Comparison of ENCODE assay signal across 8 cellular contexts in the genomic region with DNA sequence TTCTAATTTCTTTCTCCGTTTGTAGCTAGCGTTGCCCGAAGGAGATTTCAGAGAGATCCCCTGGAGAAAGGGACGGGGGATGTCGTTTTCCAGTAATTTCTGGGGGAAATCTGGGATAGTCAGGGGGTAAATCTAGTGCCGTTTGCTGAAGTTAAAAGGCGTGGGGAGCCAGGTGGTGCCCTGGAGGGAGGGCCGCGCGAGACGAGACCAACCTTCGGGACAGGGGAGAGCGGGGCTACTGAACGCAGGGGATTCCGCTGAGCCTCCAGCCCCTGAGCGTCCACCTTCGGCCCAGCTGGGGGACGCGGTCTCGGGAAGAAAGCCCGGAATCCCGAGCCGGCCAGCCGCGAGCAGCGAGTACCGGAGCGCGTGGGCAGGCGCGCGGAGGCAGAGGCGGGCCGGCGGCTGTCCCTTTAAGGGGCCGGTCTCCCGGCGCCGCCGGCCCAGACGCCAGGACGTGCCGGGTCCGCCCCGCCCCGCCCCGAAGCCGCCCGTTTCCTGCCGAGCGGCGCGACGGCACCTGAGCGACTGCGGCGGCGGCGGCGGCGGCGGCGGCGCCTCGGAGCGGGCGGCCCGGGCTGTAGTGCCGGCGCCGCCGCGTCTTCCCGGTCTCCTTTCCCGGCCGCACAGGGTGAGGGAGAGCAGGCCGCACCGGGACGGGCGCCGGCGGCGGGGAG. TPM values are rescaled to one million over a fixed set of nuclear protein-coding genes. Genes with fewer than 3 reads are reported as not detected.
A peak's percentile ranks its signal among the peaks of the same experiment; 100 is the strongest.
DNase-seq lines count a peak whose midpoint lies in the region; ATAC-seq and TF ChIP-seq lines count a peak whose summit lies in the region.

A gene with protein sequence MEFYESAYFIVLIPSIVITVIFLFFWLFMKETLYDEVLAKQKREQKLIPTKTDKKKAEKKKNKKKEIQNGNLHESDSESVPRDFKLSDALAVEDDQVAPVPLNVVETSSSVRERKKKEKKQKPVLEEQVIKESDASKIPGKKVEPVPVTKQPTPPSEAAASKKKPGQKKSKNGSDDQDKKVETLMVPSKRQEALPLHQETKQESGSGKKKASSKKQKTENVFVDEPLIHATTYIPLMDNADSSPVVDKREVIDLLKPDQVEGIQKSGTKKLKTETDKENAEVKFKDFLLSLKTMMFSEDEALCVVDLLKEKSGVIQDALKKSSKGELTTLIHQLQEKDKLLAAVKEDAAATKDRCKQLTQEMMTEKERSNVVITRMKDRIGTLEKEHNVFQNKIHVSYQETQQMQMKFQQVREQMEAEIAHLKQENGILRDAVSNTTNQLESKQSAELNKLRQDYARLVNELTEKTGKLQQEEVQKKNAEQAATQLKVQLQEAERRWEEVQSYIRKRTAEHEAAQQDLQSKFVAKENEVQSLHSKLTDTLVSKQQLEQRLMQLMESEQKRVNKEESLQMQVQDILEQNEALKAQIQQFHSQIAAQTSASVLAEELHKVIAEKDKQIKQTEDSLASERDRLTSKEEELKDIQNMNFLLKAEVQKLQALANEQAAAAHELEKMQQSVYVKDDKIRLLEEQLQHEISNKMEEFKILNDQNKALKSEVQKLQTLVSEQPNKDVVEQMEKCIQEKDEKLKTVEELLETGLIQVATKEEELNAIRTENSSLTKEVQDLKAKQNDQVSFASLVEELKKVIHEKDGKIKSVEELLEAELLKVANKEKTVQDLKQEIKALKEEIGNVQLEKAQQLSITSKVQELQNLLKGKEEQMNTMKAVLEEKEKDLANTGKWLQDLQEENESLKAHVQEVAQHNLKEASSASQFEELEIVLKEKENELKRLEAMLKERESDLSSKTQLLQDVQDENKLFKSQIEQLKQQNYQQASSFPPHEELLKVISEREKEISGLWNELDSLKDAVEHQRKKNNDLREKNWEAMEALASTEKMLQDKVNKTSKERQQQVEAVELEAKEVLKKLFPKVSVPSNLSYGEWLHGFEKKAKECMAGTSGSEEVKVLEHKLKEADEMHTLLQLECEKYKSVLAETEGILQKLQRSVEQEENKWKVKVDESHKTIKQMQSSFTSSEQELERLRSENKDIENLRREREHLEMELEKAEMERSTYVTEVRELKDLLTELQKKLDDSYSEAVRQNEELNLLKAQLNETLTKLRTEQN (N-terminal part only) (plus strand): TSS at position 484 of the 677 bp plus-strand sequence. CDS start 31,842 bp downstream, outside the sequence.

- no peak for TF ChIP-seq RAD21 in liver (IDR thresholded peaks at IDR 0.05)

- no peaks in the 10 kb centered on the region for H3K36me3 ChIP-seq in liver (ENCODE audit: control insufficient read depth in 4 of 4, insufficient read depth in 3 of 4, low read depth in 1 of 4, low read length in 3 of 4)

- TF ChIP-seq CTCF in liver (IDR thresholded peaks at IDR 0.05; ENCODE audit: low read depth, low read length, missing input control), result no peak

- peaks cover 4 to 39% (median 29%) of the 10 kb centered on the region in 4 donors for H3K4me1 ChIP-seq in liver (ENCODE audit: control insufficient read depth in 4 of 4, insufficient read depth in 4 of 4, low read length in 3 of 4)

- H3K9me3 ChIP-seq in liver (ENCODE audit: control insufficient read depth in 4 of 4, low read length in 3 of 4), result no peaks in the 10 kb centered on the region

- peak within 1 kb of the TSS; percentile 69 to 85 for H3K9ac ChIP-seq in liver (ENCODE audit: low read depth in 1 of 2, low read length in 2 of 2)

- ATAC-seq in GM19035 (IDR thresholded peaks at IDR 0.05; ENCODE audit: unreplicated experiment) (peak; percentile 85), HG03342 (IDR thresholded peaks at IDR 0.05; ENCODE audit: unreplicated experiment) (peak; percentile 81)

- DNase-seq in AG20443 (ENCODE audit: low spot score), result peak; percentile 95
- peak; percentile 34 for DNase-seq in NCI-H524 treated with DMSO at 0.1 percent for 48 hours (lab: John Stamatoyannopoulos, UW)
- peak; percentile 69 to 74 for DNase-seq in activated CD4-positive, alpha-beta T cell treated with anti-CD3 and anti-CD28 coated beads, Interleukin-2, amount 50 U/mL, for 24 hours (ENCODE audit: low read depth in 1 of 2, low spot score in 1 of 2)
- DNase-seq in dermis blood vessel endothelial cell, result peak; percentile 87
- peak; percentile 85 for DNase-seq in stimulated activated CD4-positive, alpha-beta T cell treated with anti-CD3 and anti-CD28 coated beads, Interleukin-4, amount 100 ng/mL, for 24 hours

- no peaks in the 10 kb centered on the region for H3K27me3 ChIP-seq in liver (ENCODE audit: control insufficient read depth in 4 of 4, insufficient read depth in 4 of 4, low read length in 3 of 4)

- under 1% methylated on average over 83 of the region's 83 CpGs for WGBS in liver

- H3K4me3 ChIP-seq in liver (ENCODE audit: low read depth in 1 of 3, low read length in 3 of 3), result peak within 1 kb of the TSS; percentile 77 to 99 (median 82)

- H3K27ac ChIP-seq in liver (ENCODE audit: low read depth in 1 of 2, low read length in 2 of 2), result peak within 1 kb of the TSS; percentile 86 to 89

TF ChIP-seq in liver, 16 proteins besides CTCF, POLR2A, EP300 and RAD21:
- peak; percentile 18 for TF ChIP-seq SP1 (IDR thresholded peaks at IDR 0.05)
- TF ChIP-seq HNF4A (conservative IDR thresholded peaks at IDR 0.05), result no peak
- TF ChIP-seq GABPA (IDR thresholded peaks at IDR 0.05 in 1 of 2, conservative IDR thresholded peaks at IDR 0.05 in 1 of 2), result no peak
- TF ChIP-seq, protein P1, sequence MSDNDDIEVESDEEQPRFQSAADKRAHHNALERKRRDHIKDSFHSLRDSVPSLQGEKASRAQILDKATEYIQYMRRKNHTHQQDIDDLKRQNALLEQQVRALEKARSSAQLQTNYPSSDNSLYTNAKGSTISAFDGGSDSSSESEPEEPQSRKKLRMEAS (IDR thresholded peaks at IDR 0.05), result no peak
- TF ChIP-seq, protein P2, sequence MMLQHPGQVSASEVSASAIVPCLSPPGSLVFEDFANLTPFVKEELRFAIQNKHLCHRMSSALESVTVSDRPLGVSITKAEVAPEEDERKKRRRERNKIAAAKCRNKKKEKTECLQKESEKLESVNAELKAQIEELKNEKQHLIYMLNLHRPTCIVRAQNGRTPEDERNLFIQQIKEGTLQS (IDR thresholded peaks at IDR 0.05), result no peak
- TF ChIP-seq FOXA2 (IDR thresholded peaks at IDR 0.05), result no peak
- TF ChIP-seq, protein P3, sequence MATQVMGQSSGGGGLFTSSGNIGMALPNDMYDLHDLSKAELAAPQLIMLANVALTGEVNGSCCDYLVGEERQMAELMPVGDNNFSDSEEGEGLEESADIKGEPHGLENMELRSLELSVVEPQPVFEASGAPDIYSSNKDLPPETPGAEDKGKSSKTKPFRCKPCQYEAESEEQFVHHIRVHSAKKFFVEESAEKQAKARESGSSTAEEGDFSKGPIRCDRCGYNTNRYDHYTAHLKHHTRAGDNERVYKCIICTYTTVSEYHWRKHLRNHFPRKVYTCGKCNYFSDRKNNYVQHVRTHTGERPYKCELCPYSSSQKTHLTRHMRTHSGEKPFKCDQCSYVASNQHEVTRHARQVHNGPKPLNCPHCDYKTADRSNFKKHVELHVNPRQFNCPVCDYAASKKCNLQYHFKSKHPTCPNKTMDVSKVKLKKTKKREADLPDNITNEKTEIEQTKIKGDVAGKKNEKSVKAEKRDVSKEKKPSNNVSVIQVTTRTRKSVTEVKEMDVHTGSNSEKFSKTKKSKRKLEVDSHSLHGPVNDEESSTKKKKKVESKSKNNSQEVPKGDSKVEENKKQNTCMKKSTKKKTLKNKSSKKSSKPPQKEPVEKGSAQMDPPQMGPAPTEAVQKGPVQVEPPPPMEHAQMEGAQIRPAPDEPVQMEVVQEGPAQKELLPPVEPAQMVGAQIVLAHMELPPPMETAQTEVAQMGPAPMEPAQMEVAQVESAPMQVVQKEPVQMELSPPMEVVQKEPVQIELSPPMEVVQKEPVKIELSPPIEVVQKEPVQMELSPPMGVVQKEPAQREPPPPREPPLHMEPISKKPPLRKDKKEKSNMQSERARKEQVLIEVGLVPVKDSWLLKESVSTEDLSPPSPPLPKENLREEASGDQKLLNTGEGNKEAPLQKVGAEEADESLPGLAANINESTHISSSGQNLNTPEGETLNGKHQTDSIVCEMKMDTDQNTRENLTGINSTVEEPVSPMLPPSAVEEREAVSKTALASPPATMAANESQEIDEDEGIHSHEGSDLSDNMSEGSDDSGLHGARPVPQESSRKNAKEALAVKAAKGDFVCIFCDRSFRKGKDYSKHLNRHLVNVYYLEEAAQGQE (IDR thresholded peaks at IDR 0.05), result no peak

RNA-seq across cellular contexts. Expression of the gene that starts here (rescaled TPM):
- total RNA-seq in dermis blood vessel endothelial cell (193 and 339 TPM in 2 replicates), liver (10 to 100 TPM; 35.1 to 84.1 TPM)
- polyA plus RNA-seq in liver, result 100 to 1,000 TPM in 1 of 2 donors, 10 to 100 TPM in 1; 34.9 to 141 TPM

Comparison
In these comparisons a context has a peak if more than half of its experiments do, and no peak if none do; other contexts are left out.
1. Peak in every context shown above with its lines: DNase-seq, ATAC-seq, H3K4me3 ChIP-seq and H3K27ac ChIP-seq.
2. DNase-seq: peak in every context shown above with its lines; median percentile 95 in AG20443; 87 in dermis blood vessel endothelial cell; 85 in stimulated activated CD4-positive, alpha-beta T cell treated with anti-CD3 and anti-CD28 coated beads, Interleukin-4, amount 100 ng/mL, for 24 hours; 72 in activated CD4-positive, alpha-beta T cell treated with anti-CD3 and anti-CD28 coated beads, Interleukin-2, amount 50 U/mL, for 24 hours; 34 in NCI-H524 treated with DMSO at 0.1 percent for 48 hours.